1 cellular context compared by ENCODE assay signal in genomic region chr14:64364907-64365306, GRCh38.
TF ChIP-seq lines count a peak whose summit lies in the region.

No MANE protein-coding gene starts in this region.

TF ChIP-seq in HepG2, 621 proteins besides CTCF, POLR2A, EP300 and RAD21 (continued from another document):
- no peak for TF ChIP-seq RFX5 (IDR thresholded peaks at IDR 0.05; ENCODE audit: low read depth, low read length)
- TF ChIP-seq ZNF609 (CRISPR knock-in tag; IDR thresholded peaks at IDR 0.05; ENCODE audit: borderline replicate concordance): no peak
